ENCODE assay signal across 22 cellular contexts in the genomic region with DNA sequence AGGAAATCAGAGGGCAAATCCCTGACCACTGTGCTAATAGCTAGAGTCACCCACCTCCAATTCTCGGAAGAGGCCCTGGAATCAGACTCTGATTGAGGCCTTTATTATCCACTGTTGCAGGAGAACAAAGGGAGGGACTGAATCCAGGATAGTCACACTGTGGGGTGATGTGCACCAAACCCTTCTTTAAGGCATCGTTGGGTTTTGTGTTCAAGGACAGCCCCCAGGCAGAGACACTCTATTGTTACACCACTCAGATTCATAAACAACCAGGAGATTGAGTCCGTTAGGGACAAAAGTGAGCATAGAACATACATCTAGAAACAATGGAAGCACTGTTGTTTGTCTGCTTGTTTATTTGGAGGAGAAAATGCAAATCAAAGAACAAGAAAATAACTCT.
DNase-seq lines count a peak whose midpoint lies in the region; ATAC-seq and TF ChIP-seq lines count a peak whose summit lies in the region.
"Had no signal": no experiment of that assay in that cellular context is flagged by ENCODE, and none has a peak within 500 bp of the region (broad histone marks: within the 10 kb centered on the region; RNA-seq: fewer than 3 reads in every experiment).

No MANE protein-coding gene starts in this region.

- H3K79me2 ChIP-seq in H9 (ENCODE audit: insufficient read depth, low read length) = no peaks in the 10 kb centered on the region

- no peak overlapping the region for H3K14ac ChIP-seq in H9 (ENCODE audit: insufficient read depth, low read length)

- no peaks in the 10 kb centered on the region for H3K79me1 ChIP-seq in H9 (ENCODE audit: insufficient read depth, low read depth, low read length, poor library complexity, severe bottlenecking)

- no peak overlapping the region for H3K56ac ChIP-seq in H9 (ENCODE audit: insufficient read length, low read depth, low read length)

- no peak overlapping the region for H2BK12ac ChIP-seq in H9 (ENCODE audit: insufficient read length, low read depth, low read length)

- no peak overlapping the region for H3K4me2 ChIP-seq in H9 (ENCODE audit: insufficient read depth, insufficient read length, low read length)
- H3K4me2 ChIP-seq: BLaER1, KMS-11 had no signal

- no peak overlapping the region for H3K4me3 Mint-ChIP-seq in H9
- H3K4me3 Mint-ChIP-seq: CD8-positive, alpha-beta T cell had no signal

- no peak overlapping the region for H2BK5ac ChIP-seq in H9 (ENCODE audit: insufficient read length, low read length)

- no peak overlapping the region for H2BK120ac ChIP-seq in H9 (ENCODE audit: low read depth, low read length, poor library complexity, severe bottlenecking)

- peak overlapping the region; percentile 62 for H3K23ac ChIP-seq in H9 (ENCODE audit: insufficient read length, low read depth, low read length)

- no peak overlapping the region for H4K8ac ChIP-seq in H9 (replicated peaks; ENCODE audit: insufficient read length, low read depth, low read length)

- WGBS in H9 (ENCODE audit: extremely low coverage, insufficient read length, low lambda C conversion rate) = no CpG with 5 or more reads among the region's 3 CpGs
- 79 to 81% methylated on average over 3 of the region's 3 CpGs for WGBS in aorta, 2 donors

- no peak overlapping the region for H3K27ac Mint-ChIP-seq in H9
- H3K27ac Mint-ChIP-seq: CD8-positive, alpha-beta T cell had no signal

- ATAC-seq in aorta (ENCODE audit: low FRiP score) (no peak), GM21423 (IDR thresholded peaks at IDR 0.05; ENCODE audit: unreplicated experiment) (no peak)
- ATAC-seq: CD8-positive, alpha-beta T cell; PC-3 had no signal

- no peak overlapping the region for H4K91ac ChIP-seq in H9 (ENCODE audit: insufficient read length, low read depth, low read length)

- peaks cover 6 to 12% of the 10 kb centered on the region in 2 experiments for H3K4me1 Mint-ChIP-seq in H9

- peaks cover 6% of the 10 kb centered on the region for H3K27me3 Mint-ChIP-seq in H9 (ENCODE audit: low read depth)

- no peak overlapping the region for H2BK15ac ChIP-seq in H9 (ENCODE audit: low read depth, low read length)

- TF ChIP-seq CTCF in H9 (conservative IDR thresholded peaks at IDR 0.05) = no peak
- peak in 6 of 56 donors; percentile 4 to 17 (median 8) for TF ChIP-seq CTCF in dorsolateral prefrontal cortex (IDR thresholded peaks at IDR 0.05 in 54 of 56, conservative IDR thresholded peaks at IDR 0.05 in 2 of 56; ENCODE audit: low read depth in 1 of 56, partially characterized antibody in 56 of 56)

- H3K9me3 ChIP-seq in H9 (ENCODE audit: control insufficient read depth, low read depth, low read length) (no peaks in the 10 kb centered on the region), aorta (ENCODE audit: control insufficient read depth, low read length) (no peaks in the 10 kb centered on the region)
- H3K9me3 ChIP-seq: BLaER1 had no signal

- no peak overlapping the region for H4K5ac ChIP-seq in H9 (ENCODE audit: insufficient read length, low read depth, low read length)

- H3K18ac ChIP-seq in H9 (ENCODE audit: insufficient read length, low read depth, low read length) = no peak overlapping the region

- no peak overlapping the region for H2AK5ac ChIP-seq in H9 (ENCODE audit: insufficient read length, low read length)

- H3T11ph ChIP-seq in H9 (ENCODE audit: low read length) = no peak overlapping the region

- H3K27me3 ChIP-seq in H9 (ENCODE audit: insufficient read depth, low read length) (no peaks in the 10 kb centered on the region), dorsolateral prefrontal cortex (peaks cover 0 to 3% (median 0%) of the 10 kb centered on the region in 45 donors), layer of hippocampus (ENCODE audit: control insufficient read depth, insufficient read depth, low read length) (no peaks in the 10 kb centered on the region), aorta (ENCODE audit: control insufficient read depth in 1 of 2, insufficient read depth in 2 of 2, low read length in 1 of 2) (no peaks in the 10 kb centered on the region)
- H3K27me3 ChIP-seq: BLaER1 had no signal

- H3K36me3 ChIP-seq in aorta (ENCODE audit: control insufficient read depth in 1 of 2, insufficient read depth in 2 of 2, low read length in 1 of 2) = no peaks in the 10 kb centered on the region
- H3K36me3 ChIP-seq: BLaER1 had no signal

- DNase-seq in H9 (no peak), dorsolateral prefrontal cortex (peak in 6 of 10 donors; percentile 9 to 74 (median 57)), putamen (ENCODE audit: low spot score) (peak; percentile 94), activated gamma-delta T cell treated with Interleukin-2 at 50 U/mL for 16 hours (no peak), aorta (no peak), DMS114 treated with DMSO at 0.1 percent for 48 hours (lab: John Stamatoyannopoulos, UW; ENCODE audit: unreplicated experiment) (no peak)
- DNase-seq: Calu3; CD8-positive, alpha-beta T cell; DMS53; EL; NCI-H1417 treated with DMSO at 0.1 percent for 48 hours; NCI-H187 treated with DMSO at 0.1 percent for 48 hours; NCI-H345; NCI-H524 treated with DMSO at 0.1 percent for 48 hours; PC-3; RPMI8226; SHP77 treated with DMSO at 0.1 percent for 48 hours had no signal

- H3K27ac ChIP-seq in H9 (ENCODE audit: insufficient read length, low read depth, low read length) (no peak overlapping the region), dorsolateral prefrontal cortex (peak overlapping the region; percentile 63 to 99 (median 94)), layer of hippocampus (ENCODE audit: low read depth, low read length) (peak overlapping the region; percentile 94), aorta (ENCODE audit: low read depth in 1 of 2, low read length in 2 of 2) (no peak overlapping the region)
- H3K27ac ChIP-seq: BLaER1, HL-60, KMS-11 had no signal

- H3K9ac ChIP-seq in H9 (ENCODE audit: extremely low read depth, insufficient read length, low read length) = no peak overlapping the region
- H3K9ac ChIP-seq: BLaER1, KMS-11 had no signal

- intact Hi-C loops in dorsolateral prefrontal cortex (cut with DNase I) = loop anchor here (2.0 kb wide), 2 partner anchors 90 to 104 kb away; no protein-coding TSS in a partner anchor
- intact Hi-C loops in aorta (cut with DNase I) = no loop called here

- no peaks in the 10 kb centered on the region for H3K23me2 ChIP-seq in H9 (ENCODE audit: insufficient read length, low read depth, low read length, poor library complexity, severe bottlenecking)

- H3K4me1 ChIP-seq in H9 (ENCODE audit: insufficient read depth, low read length) = no peaks in the 10 kb centered on the region
- no peaks in the 10 kb centered on the region for H3K4me1 ChIP-seq in aorta (ENCODE audit: control insufficient read depth in 1 of 2, insufficient read depth in 2 of 2, low read length in 2 of 2)
- H3K4me1 ChIP-seq: BLaER1 had no signal

- H4K20me1 ChIP-seq in H9 (ENCODE audit: control insufficient read depth, insufficient read depth, insufficient read length) = no peaks in the 10 kb centered on the region
- H4K20me1 ChIP-seq: BLaER1 had no signal

- no peak overlapping the region for H2BK20ac ChIP-seq in H9 (ENCODE audit: low read depth, low read length, poor library complexity, severe bottlenecking)

- H3K4ac ChIP-seq in H9 (ENCODE audit: low read depth, low read length) = no peak overlapping the region

- no peaks in the 10 kb centered on the region for H3K36me3 Mint-ChIP-seq in H9 (ENCODE audit: insufficient read depth in 1 of 3, low read depth in 3 of 3)
- H3K36me3 Mint-ChIP-seq: CD8-positive, alpha-beta T cell had no signal

- H2AFZ ChIP-seq in H9 (ENCODE audit: low read length) = peak overlapping the region; percentile 35

- H3K4me3 ChIP-seq in dorsolateral prefrontal cortex (no peak overlapping the region), aorta (ENCODE audit: low read length in 2 of 2) (no peak overlapping the region)
- H3K4me3 ChIP-seq: BLaER1 had no signal

- H3K9me3 Mint-ChIP-seq in H9 = no peaks in the 10 kb centered on the region
- H3K9me3 Mint-ChIP-seq: CD8-positive, alpha-beta T cell had no signal

Comparison
In these comparisons a context has a peak if more than half of its experiments do, and no peak if none do; other contexts are left out.
1. DNase-seq: peak in dorsolateral prefrontal cortex (6 of 10) and putamen (single experiment); none in H9 (single experiment), activated gamma-delta T cell treated with Interleukin-2 at 50 U/mL for 16 hours (single experiment), aorta (0 of 2) and DMS114 treated with DMSO at 0.1 percent for 48 hours (single experiment).
2. H3K27ac ChIP-seq: peak in dorsolateral prefrontal cortex (59 of 59) and layer of hippocampus (single experiment); none in H9 (single experiment) and aorta (0 of 2).
3. intact Hi-C loops: an anchor here in dorsolateral prefrontal cortex (2.0 kb wide); none called in aorta.